16 cellular contexts compared by ENCODE assay signal in the genomic region with DNA sequence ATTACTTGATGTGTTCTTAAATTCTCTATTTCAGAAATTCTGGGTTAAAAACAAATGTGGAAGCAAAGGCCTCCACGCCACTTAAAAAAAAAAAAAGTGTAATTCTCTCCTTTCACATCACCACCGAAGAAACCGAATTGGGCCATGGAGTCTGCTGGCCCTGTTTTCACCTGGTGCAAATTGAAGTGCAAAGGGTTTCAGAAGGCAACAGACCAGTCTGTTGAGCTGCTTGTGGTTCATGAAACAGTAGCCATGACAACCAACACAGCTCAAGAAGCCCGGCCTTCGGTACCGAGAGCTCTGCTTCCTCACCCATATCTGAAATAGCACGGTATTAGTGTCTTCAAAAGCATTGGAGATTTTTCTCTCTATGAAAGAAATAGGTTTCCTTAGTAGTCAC.
DNase-seq lines count a peak whose midpoint lies in the region; ATAC-seq, FAIRE-seq and TF ChIP-seq lines count a peak whose summit lies in the region.
"Had no signal": no experiment of that assay in that cellular context is flagged by ENCODE, and none has a peak within 500 bp of the region (broad histone marks: within the 10 kb centered on the region; RNA-seq: fewer than 3 reads in every experiment).

No MANE protein-coding gene starts in this region.

- no peak overlapping the region for H3K4me3 ChIP-seq in MM.1S (ENCODE audit: low read length)
- H3K4me3 ChIP-seq: hepatocyte, prostate gland had no signal

- H3K4me2 ChIP-seq in MM.1S (ENCODE audit: low read depth, low read length): peak overlapping the region; percentile 3; the same call in 1 of the 2 replicates
- H3K4me2 ChIP-seq: hepatocyte had no signal

- no peak overlapping the region for H3K9ac ChIP-seq in MM.1S (ENCODE audit: low read length)

- no peak for TF ChIP-seq POLR2A in GM12891 (IDR thresholded peaks at IDR 0.05; ENCODE audit: low read depth, low read length)
- TF ChIP-seq POLR2A in erythroblast (IDR thresholded peaks at IDR 0.05; ENCODE audit: low read length): no peak

- H3K27me3 Mint-ChIP-seq in mesothelial cell of epicardium (ENCODE audit: low read depth): no peaks in the 10 kb centered on the region

- no peak overlapping the region for H3K4me3 Mint-ChIP-seq in mesothelial cell of epicardium
- H3K4me3 Mint-ChIP-seq: H9 had no signal

- H3K36me3 ChIP-seq in MM.1S (replicated peaks; ENCODE audit: insufficient read depth, low read length): no peaks in the 10 kb centered on the region
- H3K36me3 ChIP-seq: prostate gland had no signal

- H3K27ac ChIP-seq in MM.1S (ENCODE audit: low read length): peak overlapping the region; percentile 23; the same call in 1 of the 2 replicates
- H3K27ac ChIP-seq: hepatocyte had no signal

- H4K20me1 ChIP-seq in MM.1S (ENCODE audit: insufficient read depth, low read length): no peaks in the 10 kb centered on the region

- peak; percentile 55 for DNase-seq in GM12891 (ENCODE audit: insufficient read length, low spot score)
- peak; percentile 81 for DNase-seq in MM.1S
- no peak for DNase-seq in stimulated activated CD4-positive, alpha-beta T cell treated with anti-CD3 and anti-CD28 coated beads, Interleukin-2, amount 100 ng/mL, for 48 hours
- DNase-seq in erythroblast (lab: John Stamatoyannopoulos, UW): no peak
- no peak for DNase-seq in mesothelial cell of epicardium (ENCODE audit: low spot score in 2 of 2, unreplicated experiment in 2 of 2)
- no peak for DNase-seq in NCI-H526 treated with DMSO at 0.1 percent for 48 hours (lab: John Stamatoyannopoulos, UW)
- DNase-seq: activated T-cell treated with anti-CD3 and anti-CD28 coated beads for 4 hours; aorta; effector CD4-positive, alpha-beta T cell; H9; NCI-H2081 treated with DMSO at 0.1 percent for 48 hours had no signal

- H3K79me2 ChIP-seq in MM.1S (ENCODE audit: low read length): no peaks in the 10 kb centered on the region
- H3K79me2 ChIP-seq: hepatocyte had no signal

- TF ChIP-seq CTCF in MM.1S (IDR thresholded peaks at IDR 0.05; ENCODE audit: low read length): no peak
- TF ChIP-seq CTCF in mesothelial cell of epicardium (IDR thresholded peaks at IDR 0.05; ENCODE audit: unreplicated experiment): no peak

- ATAC-seq in GM19395 (IDR thresholded peaks at IDR 0.05; ENCODE audit: unreplicated experiment): peak; percentile 69
- ATAC-seq in HG02938 (IDR thresholded peaks at IDR 0.05; ENCODE audit: unreplicated experiment): peak; percentile 62

- no peaks in the 10 kb centered on the region for H3K9me2 ChIP-seq in MM.1S (replicated peaks; ENCODE audit: insufficient read depth, low read length)

- peaks cover 12% of the 10 kb centered on the region for H3K4me1 ChIP-seq in MM.1S (ENCODE audit: low read length)
- H3K4me1 ChIP-seq: prostate gland had no signal

- peak; percentile 92 for FAIRE-seq in GM12891 (lab: Jason Lieb, UNC)
- FAIRE-seq: G401.6 had no signal

- H3K9me3 ChIP-seq in MM.1S (replicated peaks; ENCODE audit: insufficient read depth, low read length): no peaks in the 10 kb centered on the region
- H3K9me3 ChIP-seq: prostate gland had no signal

- H3K9me3 Mint-ChIP-seq in mesothelial cell of epicardium: no peaks in the 10 kb centered on the region
- H3K9me3 Mint-ChIP-seq: H9 had no signal

- H3F3A ChIP-seq in MM.1S (ENCODE audit: insufficient read depth, low read length): no peaks in the 10 kb centered on the region

- H3K27me3 ChIP-seq in MM.1S (replicated peaks; ENCODE audit: insufficient read depth, low read length): no peaks in the 10 kb centered on the region
- H3K27me3 ChIP-seq: hepatocyte had no signal

- no peak overlapping the region for H2AFZ ChIP-seq in MM.1S (ENCODE audit: low read length)
- H2AFZ ChIP-seq: hepatocyte had no signal

- H3K36me3 Mint-ChIP-seq in mesothelial cell of epicardium: peaks cover 15% of the 10 kb centered on the region

- no peak overlapping the region for H3K27ac Mint-ChIP-seq in mesothelial cell of epicardium
- H3K27ac Mint-ChIP-seq: H9 had no signal

- H3K4me1 Mint-ChIP-seq in mesothelial cell of epicardium: no peaks in the 10 kb centered on the region

TF ChIP-seq in GM12891, 5 proteins besides CTCF, POLR2A, EP300 and RAD21:
- no peak for TF ChIP-seq POLR2AphosphoS5 (IDR thresholded peaks at IDR 0.05; ENCODE audit: low read depth, low read length)
- TF ChIP-seq SPI1 (IDR thresholded peaks at IDR 0.05; ENCODE audit: low read depth, low read length): peak; percentile 38; the same call in 1 of the 2 replicates

Comparison
In these comparisons a context has a peak if more than half of its experiments do, and no peak if none do; other contexts are left out.
1. DNase-seq: peak in GM12891 (single experiment) and MM.1S (single experiment); none in stimulated activated CD4-positive, alpha-beta T cell treated with anti-CD3 and anti-CD28 coated beads, Interleukin-2, amount 100 ng/mL, for 48 hours (0 of 2), erythroblast (0 of 2), mesothelial cell of epicardium (0 of 2) and NCI-H526 treated with DMSO at 0.1 percent for 48 hours (single experiment).